Comparison of ENCODE assay signal across 7 cellular contexts in genomic region chr2:165967746-165968145, GRCh38.
"Had no signal": no experiment of that assay in that cellular context is flagged by ENCODE, and none has a peak within 500 bp of the region (broad histone marks: within the 10 kb centered on the region; RNA-seq: fewer than 3 reads in every experiment).

No MANE protein-coding gene starts in this region.

- H3K9ac ChIP-seq: KMS-11 had no signal

- H3K4me2 ChIP-seq: KMS-11 had no signal

- DNase-seq: IMR-90, KBM-7, KG1 had no signal

- FAIRE-seq: HTR-8/SVneo, K562 had no signal

- H3K27ac ChIP-seq: HL-60, KMS-11 had no signal

- H3K4me3 ChIP-seq: K562 had no signal

- ATAC-seq: K562 had no signal
